Comparison of ENCODE assay signal across 8 cellular contexts in genomic region chr3:85360742-85361387, GRCh38.
A peak's percentile ranks its signal among the peaks of the same experiment; 100 is the strongest.
DNase-seq lines count a peak whose midpoint lies in the region; ATAC-seq, FAIRE-seq and TF ChIP-seq lines count a peak whose summit lies in the region.

No MANE protein-coding gene starts in this region.

- peak; percentile 47 to 68 (median 56) for TF ChIP-seq CTCF in GM12878 (IDR thresholded peaks at IDR 0.05 in 2 of 3, conservative IDR thresholded peaks at IDR 0.05 in 1 of 3; ENCODE audit: control insufficient read depth in 2 of 3, extremely low read depth in 1 of 3, insufficient read depth in 1 of 3, low read depth in 3 of 3, low read length in 3 of 3)

- no peaks in the 10 kb centered on the region for H3K79me2 ChIP-seq in GM12878 (ENCODE audit: control insufficient read depth, insufficient read depth, low read length)

- H3K4me1 ChIP-seq in GM12878 (ENCODE audit: control insufficient read depth, insufficient read depth, low read length): no peaks in the 10 kb centered on the region

- H3K9me3 ChIP-seq in GM12878 (replicated peaks; ENCODE audit: control insufficient read depth, insufficient read depth, low read length): no peaks in the 10 kb centered on the region

- SMC1A ChIA-PET in GM12878 (lab: Charles Lee; ENCODE audit: uncharacterized antibody, unreplicated experiment): interaction anchor here (0.7 to 1.6 kb wide), 3 partner anchors 20 to 813 kb away, joined by 3 to 7 read pairs (median 3); no protein-coding TSS in a partner anchor

- TF ChIP-seq POLR2A in GM12878 (IDR thresholded peaks at IDR 0.05; ENCODE audit: low read depth, low read length): no peak

- peak; percentile 59 for TF ChIP-seq RAD21 in GM12878 (IDR thresholded peaks at IDR 0.05; ENCODE audit: insufficient read depth, low read depth, low read length)

- H3K4me1 Mint-ChIP-seq in T-cell: no peaks in the 10 kb centered on the region

- no peak overlapping the region for H3K27ac ChIP-seq in GM12878 (ENCODE audit: control insufficient read depth, insufficient read depth)

- WGBS in GM12878 (ENCODE audit: insufficient coverage, insufficient replicate concordance, low lambda C conversion rate, missing lambda C conversion rate): 32% methylated on average over 6 of the region's 6 CpGs

- ATAC-seq in HG03025 (IDR thresholded peaks at IDR 0.05; ENCODE audit: low FRiP score, unreplicated experiment): peak; percentile 81
- peak; percentile 94 for ATAC-seq in GM12878
- ATAC-seq in T-cell (replicated peaks in 1 of 4): no peak

- intact Hi-C loops in GM12878 (cut with micrococcal nuclease; ENCODE audit: unreplicated experiment): loop anchor here (2.0 to 5.0 kb wide), 2 partner anchors 206 to 812 kb away; no protein-coding TSS in a partner anchor

- H3K27ac Mint-ChIP-seq in T-cell: no peak overlapping the region

- CTCF ChIA-PET in GM12878 (lab: Yijun Ruan, JAX) (interaction anchor here (1.0 to 1.6 kb wide), 8 partner anchors 9 to 812 kb away, joined by 3 to 16 read pairs (median 4); no protein-coding TSS in a partner anchor), T-cell (lab: Charles Lee) (no interaction called here)

- no peaks in the 10 kb centered on the region for H4K20me1 ChIP-seq in GM12878 (ENCODE audit: control insufficient read depth, insufficient read depth)

- TF ChIP-seq EP300 in GM12878 (IDR thresholded peaks at IDR 0.05; ENCODE audit: borderline replicate concordance in 1 of 2, control insufficient read depth in 1 of 2, low read depth in 2 of 2, low read length in 2 of 2): no peak

- H3K9ac ChIP-seq in GM12878 (ENCODE audit: control insufficient read depth, insufficient read depth, low read length): no peak overlapping the region

- no peaks in the 10 kb centered on the region for H3K27me3 Mint-ChIP-seq in T-cell

- no TSS peak for BruUV-seq in GM12878 (replicated peaks; lab: Mats Ljungman, UMichigan)

- FAIRE-seq in GM12878 (lab: Jason Lieb, UNC): peak; percentile 57

- RAD21 ChIA-PET in GM12878 (lab: Charles Lee; ENCODE audit: unreplicated experiment): interaction anchor here (1.1 kb wide), 1 partner anchor 12 kb away, joined by 3 read pairs; no protein-coding TSS in a partner anchor

- H3K4me2 ChIP-seq in GM12878 (ENCODE audit: control insufficient read depth, insufficient read depth): no peak overlapping the region

- in situ Hi-C loops in GM12878 (cut with MboI): no loop called here

- peaks cover 5 to 11% (median 6%) of the 10 kb centered on the region in 3 donors for H3K9me3 Mint-ChIP-seq in T-cell

- no peak overlapping the region for H3K4me3 Mint-ChIP-seq in T-cell

- H3K4me3 ChIP-seq in GM12878: no peak overlapping the region

- no peak overlapping the region for H2AFZ ChIP-seq in GM12878 (ENCODE audit: control insufficient read depth, low read depth, low read length)

- POLR2A ChIA-PET in GM12878 (lab: Charles Lee) (no interaction called here), T-cell (lab: Charles Lee) (no interaction called here)

- DNase-seq in NCI-H446 (lab: John Stamatoyannopoulos, UW) (peak; percentile 3 to 42), NCI-H446 treated with DMSO at 0.1 percent for 48 hours (lab: John Stamatoyannopoulos, UW) (no peak), NCI-H2171 treated with DMSO at 0.1 percent for 48 hours (lab: John Stamatoyannopoulos, UW) (peak; percentile 54), GM12878 (ENCODE audit: low read depth, low spot score) (peak; percentile 3), kidney tubule cell (ENCODE audit: low spot score) (peak; percentile 44), T-cell (no peak)
- DNase-seq in activated naive CD4-positive, alpha-beta T cell treated with Interleukin-2 at 50 U/mL for 16 hours: no peak

- no peaks in the 10 kb centered on the region for H3K36me3 Mint-ChIP-seq in T-cell

- H3K36me3 ChIP-seq in GM12878 (ENCODE audit: control insufficient read depth in 2 of 2, insufficient read depth in 2 of 2, low read length in 1 of 2): no peaks in the 10 kb centered on the region

- no peaks in the 10 kb centered on the region for H3K27me3 ChIP-seq in GM12878 (replicated peaks in 1 of 2; ENCODE audit: control insufficient read depth in 2 of 2, insufficient read depth in 2 of 2, low read length in 1 of 2)

TF ChIP-seq in GM12878, 131 proteins besides CTCF, POLR2A, EP300 and RAD21:
- TF ChIP-seq PML (IDR thresholded peaks at IDR 0.05; ENCODE audit: low read length) (no peak), CBFB (IDR thresholded peaks at IDR 0.05; ENCODE audit: low read depth) (no peak), SMC3 (IDR thresholded peaks at IDR 0.05; ENCODE audit: borderline replicate concordance, low read length) (peak; percentile 44), CHD1 (IDR thresholded peaks at IDR 0.05; ENCODE audit: low read depth, low read length) (no peak)
TF ChIP-seq in GM12878: peak in this region for 1.

Comparison
In these comparisons a context has a peak if more than half of its experiments do, and no peak if none do; other contexts are left out.
1. DNase-seq: peak in NCI-H446 (2 of 2), NCI-H2171 treated with DMSO at 0.1 percent for 48 hours (single experiment), GM12878 (single experiment) and kidney tubule cell (single experiment); none in NCI-H446 treated with DMSO at 0.1 percent for 48 hours (single experiment), T-cell (0 of 34) and activated naive CD4-positive, alpha-beta T cell treated with Interleukin-2 at 50 U/mL for 16 hours (single experiment).
2. ATAC-seq: peak in HG03025 (single experiment) and GM12878 (single experiment); none in T-cell (0 of 4).